Comparison of ENCODE assay signal across 11 cellular contexts in the genomic region with DNA sequence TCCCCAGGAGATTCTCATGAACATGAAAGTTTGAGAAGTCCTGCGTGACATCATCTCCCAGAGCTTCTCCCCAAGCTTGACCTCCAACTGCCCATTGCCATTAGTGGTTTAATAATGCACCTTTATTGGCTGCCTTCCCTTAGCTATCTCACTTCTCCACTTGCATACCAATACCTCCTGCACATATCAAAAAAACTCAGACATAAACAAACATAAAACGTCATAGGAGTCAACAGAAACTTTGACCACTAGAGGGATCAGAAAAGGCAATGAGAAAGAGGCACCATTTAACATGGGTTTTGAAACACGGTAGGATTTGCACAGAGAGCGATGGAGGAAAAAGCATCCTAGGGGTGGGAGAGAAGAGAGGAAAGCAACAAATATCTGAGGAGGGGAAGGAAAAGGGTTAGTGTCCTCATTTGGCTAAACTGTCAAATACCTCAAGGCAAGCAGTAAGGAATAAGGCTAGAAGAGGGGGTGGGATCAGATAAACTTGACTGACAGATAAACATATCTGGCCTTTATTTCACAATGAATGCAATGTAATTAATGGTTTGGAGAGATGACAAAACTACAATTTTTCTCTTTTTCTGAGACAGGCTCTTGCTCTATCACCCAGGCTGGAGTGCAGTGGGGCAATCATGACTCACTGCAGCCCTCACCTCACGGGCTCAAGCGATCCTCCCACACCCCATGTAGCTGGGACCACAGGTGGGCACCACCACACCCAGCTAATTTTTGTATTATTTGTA. TPM values are rescaled to one million over a fixed set of nuclear protein-coding genes. Genes with fewer than 3 reads are reported as not detected.
DNase-seq lines count a peak whose midpoint lies in the region; TF ChIP-seq lines count a peak whose summit lies in the region.
"Had no signal": no experiment of that assay in that cellular context is flagged by ENCODE, and none has a peak within 500 bp of the region (broad histone marks: within the 10 kb centered on the region; RNA-seq: fewer than 3 reads in every experiment).

No MANE protein-coding gene starts in this region.

- H3K27ac ChIP-seq in PC-9 (no peak overlapping the region), ovary (no peak overlapping the region)
- H3K27ac ChIP-seq: coronary artery had no signal

- H3K79me2 ChIP-seq in PC-9 (ENCODE audit: low read depth) = peaks cover 90% of the 10 kb centered on the region

- peaks cover 9% of the 10 kb centered on the region for H3K9me3 Mint-ChIP-seq in type B pancreatic cell

- DNase-seq in SIG-M5 treated with dmso at 0.1 percent for 504 hours (lab: John Stamatoyannopoulos, UW; ENCODE audit: unreplicated experiment) (peak; percentile 32), SIG-M5 (lab: John Stamatoyannopoulos, UW) (no peak), PC-9 (peak in 1 of 2 experiments; percentile 68), fibroblast of peridontal ligament (ENCODE audit: extremely low read depth) (peak; percentile 40), type B pancreatic cell (ENCODE audit: extremely low spot score, unreplicated experiment) (no peak), cardiac septum (ENCODE audit: low spot score) (no peak), ecto neural progenitor cell (ENCODE audit: low spot score) (no peak), ovary (no peak)
- DNase-seq: activated CD4-positive, alpha-beta T cell treated with anti-CD3 and anti-CD28 coated beads for 36 hours; stimulated activated CD4-positive, alpha-beta T cell treated with anti-CD3 and anti-CD28 coated beads, Interleukin-2, amount 100 ng/mL, for 48 hours had no signal

- no peaks in the 10 kb centered on the region for H3K9me2 ChIP-seq in PC-9 (ENCODE audit: insufficient read depth)

- 83 to 87% (median 85%) methylated on average over 6 of the region's 6 CpGs for WGBS in ovary, 3 donors

- H3K4me3 ChIP-seq in PC-9 = no peak overlapping the region
- no peak overlapping the region for H3K4me3 ChIP-seq in ovary
- H3K4me3 ChIP-seq: coronary artery had no signal

- no peak for TF ChIP-seq POLR2A in ovary (IDR thresholded peaks at IDR 0.05)

- H3K4me1 ChIP-seq in PC-9 (replicated peaks; ENCODE audit: insufficient read depth) = peaks cover 4% of the 10 kb centered on the region; the same call in 1 of the 2 replicates
- peaks cover 14% of the 10 kb centered on the region for H3K4me1 ChIP-seq in ovary (ENCODE audit: insufficient read depth)

- no peaks in the 10 kb centered on the region for H3K27me3 Mint-ChIP-seq in type B pancreatic cell
- H3K27me3 Mint-ChIP-seq: activated CD4-positive, alpha-beta T cell treated with anti-CD3 and anti-CD28 coated beads for 36 hours had no signal

- POLR2A ChIA-PET in PC-9 (lab: Charles Lee; ENCODE audit: unreplicated experiment) = interaction anchor here (0.7 kb wide), 1 partner anchor 1622 kb away, joined by 8 read pairs; no protein-coding TSS in a partner anchor

- no peaks in the 10 kb centered on the region; the same call in 1 of the 2 replicates for H3F3A ChIP-seq in PC-9 (ENCODE audit: insufficient read depth, low read depth)

- no peak overlapping the region for H3K4me2 ChIP-seq in PC-9

- intact Hi-C loops in PC-9 (cut with micrococcal nuclease; ENCODE audit: unreplicated experiment) (no loop called here), cardiac septum (cut with DNase I) (no loop called here), ovary (cut with DNase I) (no loop called here)

- H3K27ac Mint-ChIP-seq in type B pancreatic cell = peak overlapping the region; percentile 24
- H3K27ac Mint-ChIP-seq: activated CD4-positive, alpha-beta T cell treated with anti-CD3 and anti-CD28 coated beads for 36 hours had no signal

- H4K20me1 ChIP-seq in PC-9 (ENCODE audit: insufficient read depth) = no peaks in the 10 kb centered on the region

- CTCF ChIA-PET in PC-9 (lab: Charles Lee) = interaction anchor here (1.3 kb wide), 1 partner anchor 27 kb away, joined by 3 read pairs; no protein-coding TSS in a partner anchor

- no peak for TF ChIP-seq EP300 in ovary (IDR thresholded peaks at IDR 0.05)

- H3K4me1 Mint-ChIP-seq in type B pancreatic cell (ENCODE audit: unreplicated experiment) = peaks cover 26% of the 10 kb centered on the region

- peak overlapping the region; percentile 1 for H3K4me3 Mint-ChIP-seq in type B pancreatic cell
- H3K4me3 Mint-ChIP-seq: activated CD4-positive, alpha-beta T cell treated with anti-CD3 and anti-CD28 coated beads for 36 hours had no signal

- peak; percentile 51 for TF ChIP-seq CTCF in PC-9 (conservative IDR thresholded peaks at IDR 0.05)
- peak; percentile 54 for TF ChIP-seq CTCF in type B pancreatic cell (conservative IDR thresholded peaks at IDR 0.05)
- TF ChIP-seq CTCF in ovary (IDR thresholded peaks at IDR 0.05) = no peak

- no peaks in the 10 kb centered on the region for H3K9me3 ChIP-seq in PC-9 (ENCODE audit: insufficient read depth, low read depth)
- no peaks in the 10 kb centered on the region for H3K9me3 ChIP-seq in ovary

- BruUV-seq in PC-9 (replicated peaks; lab: Mats Ljungman, UMichigan) = no TSS peak

- H3K36me3 Mint-ChIP-seq in type B pancreatic cell = peaks cover 14% of the 10 kb centered on the region

- no peaks in the 10 kb centered on the region for H3K36me3 ChIP-seq in PC-9 (ENCODE audit: low read depth)
- no peaks in the 10 kb centered on the region for H3K36me3 ChIP-seq in ovary

- H3K27me3 ChIP-seq in PC-9 (ENCODE audit: insufficient read depth, low read depth) = no peaks in the 10 kb centered on the region
- H3K27me3 ChIP-seq in ovary = no peaks in the 10 kb centered on the region

- H2AFZ ChIP-seq in PC-9 = no peak overlapping the region

RNA-seq across cellular contexts. Expression of a gene that starts 27.0 kb away (rescaled TPM):
- 51.6 and 53.5 TPM in 2 replicates for total RNA-seq in PC-9 (2021)
- 46.7 and 52.1 TPM in 2 replicates for total RNA-seq in type B pancreatic cell (ENCODE audit: low replicate concordance)
- 14.8 TPM for total RNA-seq in cardiac septum
- total RNA-seq in ovary = 10 to 100 TPM; 33.5 to 72.2 (median 54.0) TPM
- 10 to 100 TPM; 22.0 to 48.5 TPM for polyA plus RNA-seq in ovary

Comparison
In these comparisons a context has a peak if more than half of its experiments do, and no peak if none do; other contexts are left out.
1. DNase-seq: peak in SIG-M5 treated with dmso at 0.1 percent for 504 hours (single experiment) and fibroblast of peridontal ligament (single experiment); none in SIG-M5 (single experiment), type B pancreatic cell (single experiment), cardiac septum (single experiment), ecto neural progenitor cell (single experiment) and ovary (0 of 5).
2. CTCF ChIP-seq: peak in PC-9 (single experiment) and type B pancreatic cell (single experiment); none in ovary (0 of 3).